ENCODE assay signal across 17 cellular contexts in genomic region chr2:33273479-33273878, GRCh38.
A peak's percentile ranks its signal among the peaks of the same experiment; 100 is the strongest.
DNase-seq lines count a peak whose midpoint lies in the region; ATAC-seq and TF ChIP-seq lines count a peak whose summit lies in the region.
"Had no signal": no experiment of that assay in that cellular context is flagged by ENCODE, and none has a peak within 500 bp of the region (broad histone marks: within the 10 kb centered on the region; RNA-seq: fewer than 3 reads in every experiment).

No MANE protein-coding gene starts in this region.

- peaks cover 2% of the 10 kb centered on the region for H3K36me3 Mint-ChIP-seq in T-helper 17 cell (ENCODE audit: low read depth)
- H3K36me3 Mint-ChIP-seq: CD8-positive, alpha-beta T cell had no signal

- H3K27ac ChIP-seq in ACC112 (ENCODE audit: low read depth, low read length) (peak overlapping the region; percentile 95; the same call in 1 of the 2 replicates), thoracic aorta (peak overlapping the region; percentile 16 to 96), esophagus squamous epithelium (no peak overlapping the region)
- H3K27ac ChIP-seq: BLaER1 treated with 17β-estradiol and CSF1 and Interleukin-3, amounts not matched to agents 10 nM and 100 nM had no signal

- no peaks in the 10 kb centered on the region for H3K27me3 ChIP-seq in ACC112 (ENCODE audit: insufficient read depth, low read length)
- no peaks in the 10 kb centered on the region for H3K27me3 ChIP-seq in thoracic aorta (replicated peaks; ENCODE audit: insufficient read depth)
- H3K27me3 ChIP-seq in esophagus squamous epithelium, result no peaks in the 10 kb centered on the region
- H3K27me3 ChIP-seq: BLaER1 treated with 17β-estradiol and CSF1 and Interleukin-3, amounts not matched to agents 10 nM and 100 nM had no signal

- H2AFZ ChIP-seq in ACC112 (ENCODE audit: low read length, unreplicated experiment), result no peak overlapping the region

- H3K27me3 Mint-ChIP-seq in T-helper 17 cell, result peaks cover 9% of the 10 kb centered on the region

- no peak for TF ChIP-seq POLR2A in esophagus squamous epithelium (IDR thresholded peaks at IDR 0.05)

- no peak for ATAC-seq in T-helper 17 cell
- ATAC-seq in left lobe of liver, result peak; percentile 32
- ATAC-seq in thoracic aorta (ENCODE audit: insufficient number of reproducible peaks, low FRiP score, low read depth), result no peak
- no peak for ATAC-seq in GM19328 (IDR thresholded peaks at IDR 0.05; ENCODE audit: unreplicated experiment)
- ATAC-seq: CD8-positive, alpha-beta T cell; HCT116 had no signal

- H3K4me1 ChIP-seq in ACC112 (ENCODE audit: control insufficient read depth, insufficient read depth, low read length, unreplicated experiment) (peaks cover 14% of the 10 kb centered on the region), thoracic aorta (ENCODE audit: control insufficient read depth in 1 of 2, low read depth in 2 of 2) (peaks cover 12 to 49% of the 10 kb centered on the region in 2 donors), esophagus squamous epithelium (peaks cover 0 to 15% (median 0%) of the 10 kb centered on the region in 3 donors)

- DNase-seq in T-helper 17 cell (no peak), left lobe of liver (ENCODE audit: low spot score) (no peak), thoracic aorta (ENCODE audit: low spot score) (no peak), esophagus squamous epithelium (lab: John Stamatoyannopoulos, UW) (no peak)
- DNase-seq in stimulated activated CD4-positive, alpha-beta T cell treated with anti-CD3 and anti-CD28 coated beads, Interleukin-4, amount 100 ng/mL, for 24 hours, result no peak
- DNase-seq: 8988T; Calu3; CD8-positive, alpha-beta T cell; DMS79 treated with DMSO at 0.1 percent for 48 hours; GF-D8; GOT3; H7 had no signal

- peaks cover 11% of the 10 kb centered on the region for H3K4me1 Mint-ChIP-seq in T-helper 17 cell

- H3K9me3 ChIP-seq in T-helper 17 cell (ENCODE audit: control insufficient read depth, low read length, poor library complexity, severe bottlenecking) (no peaks in the 10 kb centered on the region), thoracic aorta (no peaks in the 10 kb centered on the region), esophagus squamous epithelium (no peaks in the 10 kb centered on the region)
- H3K9me3 ChIP-seq: BLaER1 treated with 17β-estradiol and CSF1 and Interleukin-3, amounts not matched to agents 10 nM and 100 nM had no signal

- H3K79me2 ChIP-seq in ACC112 (ENCODE audit: control insufficient read depth, insufficient read depth, low read length, unreplicated experiment), result no peaks in the 10 kb centered on the region

- 88 to 100% methylated on average over 1 of the region's 1 CpG for WGBS in esophagus squamous epithelium, 2 donors

- H3K36me3 ChIP-seq in ACC112 (ENCODE audit: insufficient read depth, low read length) (peaks cover 11% of the 10 kb centered on the region), thoracic aorta (peaks cover 42% of the 10 kb centered on the region), esophagus squamous epithelium (no peaks in the 10 kb centered on the region)
- H3K36me3 ChIP-seq: BLaER1 treated with 17β-estradiol and CSF1 and Interleukin-3, amounts not matched to agents 10 nM and 100 nM had no signal

- no peak for TF ChIP-seq CTCF in thoracic aorta (IDR thresholded peaks at IDR 0.05)
- no peak for TF ChIP-seq CTCF in esophagus squamous epithelium (IDR thresholded peaks at IDR 0.05)

- H3K4me3 ChIP-seq in ACC112 (ENCODE audit: low read depth, low read length), result no peak overlapping the region
- no peak overlapping the region for H3K4me3 ChIP-seq in thoracic aorta
- H3K4me3 ChIP-seq in esophagus squamous epithelium, result no peak overlapping the region
- H3K4me3 ChIP-seq: BLaER1 treated with 17β-estradiol and CSF1 and Interleukin-3, amounts not matched to agents 10 nM and 100 nM had no signal

- H3K4me3 Mint-ChIP-seq in T-helper 17 cell, result no peak overlapping the region
- H3K4me3 Mint-ChIP-seq: B cell; CD8-positive, alpha-beta T cell had no signal

- intact Hi-C loops in esophagus squamous epithelium (cut with DNase I), result no loop called here

- peak overlapping the region; percentile 16 for H3K27ac Mint-ChIP-seq in T-helper 17 cell
- H3K27ac Mint-ChIP-seq: CD8-positive, alpha-beta T cell had no signal

Comparison
In these comparisons a context has a peak if more than half of its experiments do, and no peak if none do; other contexts are left out.
1. H3K27ac ChIP-seq: peak in ACC112 (single experiment) and thoracic aorta (2 of 2); none in esophagus squamous epithelium (0 of 4).